18 cellular contexts compared by ENCODE assay signal in genomic region chr13:91709180-91709579, GRCh38.
"Had no signal": no experiment of that assay in that cellular context is flagged by ENCODE, and none has a peak within 500 bp of the region (broad histone marks: within the 10 kb centered on the region; RNA-seq: fewer than 3 reads in every experiment).

No MANE protein-coding gene starts in this region.

- ATAC-seq: gastrocnemius medialis; left cardiac atrium; left lung; left ventricle myocardium superior; lower lobe of right lung; naive thymus-derived CD4-positive, alpha-beta T cell had no signal

- H3K9me3 ChIP-seq: esophagus muscularis mucosa, gastrocnemius medialis, heart right ventricle, left lung, lower lobe of right lung had no signal

- DNase-seq: dermis blood vessel endothelial cell; dorsolateral prefrontal cortex; effector CD4-positive, alpha-beta T cell; effector memory CD4-positive, alpha-beta T cell; foreskin melanocyte; gastrocnemius medialis; glutamatergic neuron; head of caudate nucleus; heart right ventricle; hippocampal formation; left cardiac atrium; left lung; left ventricle myocardium superior; lower lobe of right lung; mesenchymal stem cell; naive thymus-derived CD4-positive, alpha-beta T cell had no signal

- H3K36me3 ChIP-seq: esophagus muscularis mucosa, gastrocnemius medialis, heart right ventricle, left lung, lower lobe of right lung had no signal

- H3K4me3 ChIP-seq: coronary artery, dorsolateral prefrontal cortex, esophagus muscularis mucosa, gastrocnemius medialis, heart right ventricle, left lung, lower lobe of right lung had no signal

- H3K27me3 ChIP-seq: dorsolateral prefrontal cortex, esophagus muscularis mucosa, gastrocnemius medialis, heart right ventricle, left lung had no signal

- H3K27ac ChIP-seq: coronary artery, dorsolateral prefrontal cortex, esophagus muscularis mucosa, gastrocnemius medialis, heart right ventricle, left lung, lower lobe of right lung had no signal

- H3K4me1 ChIP-seq: esophagus muscularis mucosa, gastrocnemius medialis, heart right ventricle, left lung, lower lobe of right lung had no signal
